In the genomic region with DNA sequence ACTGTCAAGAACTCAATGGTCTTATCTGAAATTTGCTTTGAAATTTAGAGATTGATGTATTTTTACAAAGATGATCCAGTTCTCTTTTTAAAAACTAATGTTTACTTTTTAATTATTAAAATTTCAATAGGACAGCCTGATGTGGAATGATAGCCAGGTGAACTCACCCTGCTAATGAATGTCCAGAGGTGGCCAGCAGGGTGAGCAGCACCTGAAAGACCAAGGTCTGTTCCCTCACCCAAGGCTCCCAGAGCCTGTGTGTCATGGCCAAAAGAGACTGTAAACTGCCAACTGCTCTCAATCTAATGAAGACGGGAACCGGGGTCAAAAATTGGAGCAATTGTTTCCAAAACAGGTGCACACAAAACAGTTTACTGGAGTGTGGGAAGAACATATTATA, we compare ENCODE assay signal across 21 cellular contexts.
A peak's percentile ranks its signal among the peaks of the same experiment; 100 is the strongest.
DNase-seq lines count a peak whose midpoint lies in the region; ATAC-seq, FAIRE-seq and TF ChIP-seq lines count a peak whose summit lies in the region.
"Had no signal": no experiment of that assay in that cellular context is flagged by ENCODE, and none has a peak within 500 bp of the region (broad histone marks: within the 10 kb centered on the region; RNA-seq: fewer than 3 reads in every experiment).

No MANE protein-coding gene starts in this region.

- peaks cover 7% of the 10 kb centered on the region for H3K4me1 Mint-ChIP-seq in type B pancreatic cell (ENCODE audit: unreplicated experiment)

- H3K9me3 Mint-ChIP-seq in type B pancreatic cell = peaks cover 8% of the 10 kb centered on the region

- H3K4me1 ChIP-seq in HepG2 (ENCODE audit: insufficient read depth, low read length) (no peaks in the 10 kb centered on the region), right lobe of liver (no peaks in the 10 kb centered on the region), left lung (peaks cover 0 to 27% of the 10 kb centered on the region in 2 donors)

- H3K4me2 ChIP-seq in HepG2 (ENCODE audit: low read depth, low read length) = no peak overlapping the region

- H3K36me3 Mint-ChIP-seq in type B pancreatic cell = no peaks in the 10 kb centered on the region

- in situ Hi-C loops in HepG2 (cut with HindIII; ENCODE audit: extremely low pct_ligation_motif_present, low pct_unique_long_range_greater_than_20kb) = no loop called here

- no peak overlapping the region for H3K9ac ChIP-seq in HepG2 (ENCODE audit: insufficient read depth, low read depth, low read length)

- H3K27ac ChIP-seq in HepG2 (ENCODE audit: extremely low read length, insufficient read depth, low read length) (no peak overlapping the region), right lobe of liver (no peak overlapping the region), left lung (no peak overlapping the region)

- FAIRE-seq in HepG2 (lab: Jason Lieb, UNC) = no peak
- no peak for FAIRE-seq in GM19239 (lab: Jason Lieb, UNC)
- FAIRE-seq: RCC 7860 had no signal

- no peak overlapping the region for H3K27ac Mint-ChIP-seq in type B pancreatic cell

- 88% methylated on average over 2 of the region's 2 CpGs for WGBS in HepG2 (ENCODE audit: low lambda C conversion rate)
- 63% methylated on average over 2 of the region's 2 CpGs for WGBS in right lobe of liver (ENCODE audit: insufficient coverage, low coverage, low lambda C conversion rate, missing lambda C conversion rate)

- H3K4me3 Mint-ChIP-seq in type B pancreatic cell = no peak overlapping the region

- TF ChIP-seq POLR2A in HepG2 (IDR thresholded peaks at IDR 0.05; ENCODE audit: insufficient read depth in 1 of 2, low read depth in 2 of 2, low read length in 2 of 2) (no peak), right lobe of liver (IDR thresholded peaks at IDR 0.05) (no peak)

- CTCF ChIA-PET in HepG2 (lab: Yijun Ruan, JAX; ENCODE audit: low intra/inter-chr PET ratio, low total read pairs) = no interaction called here

- TF ChIP-seq EP300 in HepG2 (IDR thresholded peaks at IDR 0.05; ENCODE audit: low read depth in 2 of 2, low read length in 2 of 2) (no peak), HepG2 (CRISPR knock-in tag; IDR thresholded peaks at IDR 0.05; ENCODE audit: borderline replicate concordance) (no peak)

- no peaks in the 10 kb centered on the region for H3K36me3 ChIP-seq in HepG2 (replicated peaks in 1 of 2; ENCODE audit: control insufficient read depth in 1 of 2, insufficient read depth in 2 of 2, low read length in 2 of 2)
- no peaks in the 10 kb centered on the region for H3K36me3 ChIP-seq in right lobe of liver
- H3K36me3 ChIP-seq in left lung = no peaks in the 10 kb centered on the region

- POLR2A ChIA-PET in HepG2 (lab: Yijun Ruan, JAX) = no interaction called here

- H3K27me3 ChIP-seq in HepG2 (ENCODE audit: control insufficient read depth in 1 of 2, insufficient read depth in 2 of 2, low read length in 2 of 2) = no peaks in the 10 kb centered on the region; a peak in 1 of 5 replicates
- no peaks in the 10 kb centered on the region for H3K27me3 ChIP-seq in right lobe of liver
- H3K27me3 ChIP-seq in left lung = no peaks in the 10 kb centered on the region

- H3K4me3 ChIP-seq in HepG2 (replicated peaks in 1 of 3; ENCODE audit: insufficient read depth in 1 of 3, low read depth in 2 of 3, low read length in 3 of 3) (no peak overlapping the region), right lobe of liver (no peak overlapping the region), epithelial cell of proximal tubule (ENCODE audit: low read depth, low read length) (no peak overlapping the region), left lung (no peak overlapping the region)

- no peaks in the 10 kb centered on the region for H4K20me1 ChIP-seq in HepG2 (ENCODE audit: insufficient read depth, low read length)

- intact Hi-C loops in HepG2 (cut with micrococcal nuclease; ENCODE audit: unreplicated experiment) (no loop called here), right lobe of liver (cut with DNase I) (no loop called here), left lung (cut with DNase I) (no loop called here)

- no peaks in the 10 kb centered on the region for H3K79me2 ChIP-seq in HepG2 (ENCODE audit: insufficient read depth, low read length)

- TF ChIP-seq RAD21 in HepG2 (CRISPR knock-in tag; IDR thresholded peaks at IDR 0.05) = no peak

- no peak for TF ChIP-seq CTCF in HepG2 (CRISPR knock-in tag; IDR thresholded peaks at IDR 0.05)
- TF ChIP-seq CTCF in right lobe of liver (IDR thresholded peaks at IDR 0.05) = no peak
- 0 out of 2 replicates have a peak, but pooled peaks have one; percentile 16 for TF ChIP-seq CTCF in LNCAP (IDR thresholded peaks at IDR 0.05)
- TF ChIP-seq CTCF in epithelial cell of proximal tubule (conservative IDR thresholded peaks at IDR 0.05; ENCODE audit: low read depth, low read length) = peak; percentile 30
- peak; percentile 26 for TF ChIP-seq CTCF in type B pancreatic cell (conservative IDR thresholded peaks at IDR 0.05)
- TF ChIP-seq CTCF in left lung (IDR thresholded peaks at IDR 0.05) = no peak

- H3K27me3 Mint-ChIP-seq in type B pancreatic cell = no peaks in the 10 kb centered on the region

- H2AFZ ChIP-seq in HepG2 (ENCODE audit: low read length) = no peak overlapping the region

- peak; percentile 72 for ATAC-seq in HepG2
- ATAC-seq in right lobe of liver = no peak
- ATAC-seq in left lung = no peak
- ATAC-seq: Right ventricle myocardium inferior had no signal

- DNase-seq in HepG2 (ENCODE audit: low spot score) (no peak), right lobe of liver (no peak), epithelial cell of proximal tubule (ENCODE audit: low read depth) (no peak), type B pancreatic cell (ENCODE audit: extremely low spot score, unreplicated experiment) (no peak), GM19239 (ENCODE audit: insufficient read length, low spot score) (no peak), 8988T (no peak), left lung (no peak)
- DNase-seq: C1 segment of cervical spinal cord; DND-41; HCEC 1CT; KG1; NCI-H1048; NCI-H1436 treated with DMSO at 0.1 percent for 48 hours; NCI-H2081; NCI-H2171 treated with DMSO at 0.1 percent for 48 hours; NCI-H446 treated with DMSO at 0.1 percent for 48 hours; NCI-H69; NK-92 treated with Interleukin-12 subunit alpha and Interleukin-12 subunit beta, amount 100 ng/mL, for 24 hours had no signal

- BruUV-seq in HepG2 (replicated peaks; lab: Mats Ljungman, UMichigan) = no TSS peak

- H3K9me3 ChIP-seq in HepG2 (ENCODE audit: low read length) (no peaks in the 10 kb centered on the region), right lobe of liver (no peaks in the 10 kb centered on the region), left lung (no peaks in the 10 kb centered on the region)

TF ChIP-seq in HepG2, 621 proteins besides CTCF, POLR2A, EP300 and RAD21 (continues in another document):
- TF ChIP-seq, protein P1, sequence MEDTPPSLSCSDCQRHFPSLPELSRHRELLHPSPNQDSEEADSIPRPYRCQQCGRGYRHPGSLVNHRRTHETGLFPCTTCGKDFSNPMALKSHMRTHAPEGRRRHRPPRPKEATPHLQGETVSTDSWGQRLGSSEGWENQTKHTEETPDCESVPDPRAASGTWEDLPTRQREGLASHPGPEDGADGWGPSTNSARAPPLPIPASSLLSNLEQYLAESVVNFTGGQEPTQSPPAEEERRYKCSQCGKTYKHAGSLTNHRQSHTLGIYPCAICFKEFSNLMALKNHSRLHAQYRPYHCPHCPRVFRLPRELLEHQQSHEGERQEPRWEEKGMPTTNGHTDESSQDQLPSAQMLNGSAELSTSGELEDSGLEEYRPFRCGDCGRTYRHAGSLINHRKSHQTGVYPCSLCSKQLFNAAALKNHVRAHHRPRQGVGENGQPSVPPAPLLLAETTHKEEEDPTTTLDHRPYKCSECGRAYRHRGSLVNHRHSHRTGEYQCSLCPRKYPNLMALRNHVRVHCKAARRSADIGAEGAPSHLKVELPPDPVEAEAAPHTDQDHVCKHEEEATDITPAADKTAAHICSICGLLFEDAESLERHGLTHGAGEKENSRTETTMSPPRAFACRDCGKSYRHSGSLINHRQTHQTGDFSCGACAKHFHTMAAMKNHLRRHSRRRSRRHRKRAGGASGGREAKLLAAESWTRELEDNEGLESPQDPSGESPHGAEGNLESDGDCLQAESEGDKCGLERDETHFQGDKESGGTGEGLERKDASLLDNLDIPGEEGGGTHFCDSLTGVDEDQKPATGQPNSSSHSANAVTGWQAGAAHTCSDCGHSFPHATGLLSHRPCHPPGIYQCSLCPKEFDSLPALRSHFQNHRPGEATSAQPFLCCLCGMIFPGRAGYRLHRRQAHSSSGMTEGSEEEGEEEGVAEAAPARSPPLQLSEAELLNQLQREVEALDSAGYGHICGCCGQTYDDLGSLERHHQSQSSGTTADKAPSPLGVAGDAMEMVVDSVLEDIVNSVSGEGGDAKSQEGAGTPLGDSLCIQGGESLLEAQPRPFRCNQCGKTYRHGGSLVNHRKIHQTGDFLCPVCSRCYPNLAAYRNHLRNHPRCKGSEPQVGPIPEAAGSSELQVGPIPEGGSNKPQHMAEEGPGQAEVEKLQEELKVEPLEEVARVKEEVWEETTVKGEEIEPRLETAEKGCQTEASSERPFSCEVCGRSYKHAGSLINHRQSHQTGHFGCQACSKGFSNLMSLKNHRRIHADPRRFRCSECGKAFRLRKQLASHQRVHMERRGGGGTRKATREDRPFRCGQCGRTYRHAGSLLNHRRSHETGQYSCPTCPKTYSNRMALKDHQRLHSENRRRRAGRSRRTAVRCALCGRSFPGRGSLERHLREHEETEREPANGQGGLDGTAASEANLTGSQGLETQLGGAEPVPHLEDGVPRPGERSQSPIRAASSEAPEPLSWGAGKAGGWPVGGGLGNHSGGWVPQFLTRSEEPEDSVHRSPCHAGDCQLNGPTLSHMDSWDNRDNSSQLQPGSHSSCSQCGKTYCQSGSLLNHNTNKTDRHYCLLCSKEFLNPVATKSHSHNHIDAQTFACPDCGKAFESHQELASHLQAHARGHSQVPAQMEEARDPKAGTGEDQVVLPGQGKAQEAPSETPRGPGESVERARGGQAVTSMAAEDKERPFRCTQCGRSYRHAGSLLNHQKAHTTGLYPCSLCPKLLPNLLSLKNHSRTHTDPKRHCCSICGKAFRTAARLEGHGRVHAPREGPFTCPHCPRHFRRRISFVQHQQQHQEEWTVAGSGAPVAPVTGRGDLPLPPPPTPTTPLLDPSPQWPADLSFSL (CRISPR knock-in tag; IDR thresholded peaks at IDR 0.05) = no peak
- TF ChIP-seq DPF2 (CRISPR knock-in tag; IDR thresholded peaks at IDR 0.05; ENCODE audit: borderline replicate concordance, low read depth) = no peak
- no peak for TF ChIP-seq ZNF234 (CRISPR knock-in tag; conservative IDR thresholded peaks at IDR 0.05)
- TF ChIP-seq, protein P2, sequence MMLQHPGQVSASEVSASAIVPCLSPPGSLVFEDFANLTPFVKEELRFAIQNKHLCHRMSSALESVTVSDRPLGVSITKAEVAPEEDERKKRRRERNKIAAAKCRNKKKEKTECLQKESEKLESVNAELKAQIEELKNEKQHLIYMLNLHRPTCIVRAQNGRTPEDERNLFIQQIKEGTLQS (CRISPR knock-in tag; IDR thresholded peaks at IDR 0.05) = no peak
- no peak for TF ChIP-seq ZNF672 (CRISPR knock-in tag; IDR thresholded peaks at IDR 0.05)
- TF ChIP-seq SOX5 (CRISPR knock-in tag; IDR thresholded peaks at IDR 0.05; ENCODE audit: borderline replicate concordance) = no peak
- TF ChIP-seq AHR (CRISPR knock-in tag; IDR thresholded peaks at IDR 0.05) = no peak

Comparison
In these comparisons a context has a peak if more than half of its experiments do, and no peak if none do; other contexts are left out.
1. CTCF ChIP-seq: peak in LNCAP (single experiment), epithelial cell of proximal tubule (single experiment) and type B pancreatic cell (single experiment); none in HepG2 (single experiment), right lobe of liver (0 of 4) and left lung (0 of 2).